1 cellular context compared by ENCODE assay signal in the genomic region with DNA sequence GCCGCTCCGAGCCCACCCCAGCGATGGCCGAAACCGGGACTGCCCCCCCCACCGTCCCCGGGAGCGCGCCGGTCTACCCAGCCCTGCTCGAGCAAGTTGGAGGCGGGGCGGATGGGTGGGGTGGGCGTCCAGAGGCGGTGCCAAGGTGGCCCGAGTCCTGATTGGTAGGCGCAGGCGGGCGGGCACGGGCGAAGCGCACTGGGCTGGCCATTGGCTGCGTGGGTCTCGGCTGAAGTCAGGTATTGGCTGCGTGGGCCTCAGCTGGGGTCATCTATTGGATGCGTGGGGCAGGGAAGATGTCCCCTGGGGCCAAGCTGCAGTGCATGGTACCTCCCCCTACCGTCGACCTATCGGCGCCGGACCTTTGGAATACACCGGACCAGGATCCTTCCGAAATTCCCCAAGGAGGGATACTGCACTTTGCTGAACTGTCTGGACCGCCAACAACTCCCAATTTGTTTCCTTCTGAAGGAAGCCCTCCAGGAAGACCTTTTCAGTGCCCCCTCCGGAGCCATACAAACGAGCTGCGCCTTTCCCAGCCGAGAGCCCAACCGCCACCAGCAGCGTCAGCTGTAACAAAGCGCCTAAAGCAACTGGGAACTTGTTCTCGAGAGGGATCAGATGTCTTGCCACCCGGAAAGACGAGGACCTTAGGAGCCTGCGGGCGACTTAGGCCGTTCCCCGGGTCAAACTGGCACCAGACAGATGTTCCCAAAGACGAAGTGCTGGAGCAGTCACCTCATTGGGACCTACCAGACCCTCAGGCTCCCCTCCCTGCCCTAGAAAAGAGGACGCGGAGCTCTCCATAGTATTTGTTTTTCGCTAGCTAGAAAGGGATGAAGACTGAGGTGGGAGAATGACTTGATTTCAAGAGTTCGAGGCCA.
TF ChIP-seq lines count a peak whose summit lies in the region.

A gene with protein sequence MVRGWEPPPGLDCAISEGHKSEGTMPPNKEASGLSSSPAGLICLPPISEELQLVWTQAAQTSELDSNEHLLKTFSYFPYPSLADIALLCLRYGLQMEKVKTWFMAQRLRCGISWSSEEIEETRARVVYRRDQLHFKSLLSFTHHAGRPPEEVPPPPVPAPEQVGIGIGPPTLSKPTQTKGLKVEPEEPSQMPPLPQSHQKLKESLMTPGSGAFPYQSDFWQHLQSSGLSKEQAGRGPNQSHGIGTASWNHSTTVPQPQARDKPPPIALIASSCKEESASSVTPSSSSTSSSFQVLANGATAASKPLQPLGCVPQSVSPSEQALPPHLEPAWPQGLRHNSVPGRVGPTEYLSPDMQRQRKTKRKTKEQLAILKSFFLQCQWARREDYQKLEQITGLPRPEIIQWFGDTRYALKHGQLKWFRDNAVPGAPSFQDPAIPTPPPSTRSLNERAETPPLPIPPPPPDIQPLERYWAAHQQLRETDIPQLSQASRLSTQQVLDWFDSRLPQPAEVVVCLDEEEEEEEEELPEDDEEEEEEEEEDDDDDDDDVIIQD (minus strand): TSS at position 113 of the 884 bp plus-strand sequence. CDS start 180 bp downstream, outside the sequence.

TF ChIP-seq in K562, 482 proteins besides CTCF, POLR2A, EP300 and RAD21 (continued from another document and continues in another):
- TF ChIP-seq, protein P1, sequence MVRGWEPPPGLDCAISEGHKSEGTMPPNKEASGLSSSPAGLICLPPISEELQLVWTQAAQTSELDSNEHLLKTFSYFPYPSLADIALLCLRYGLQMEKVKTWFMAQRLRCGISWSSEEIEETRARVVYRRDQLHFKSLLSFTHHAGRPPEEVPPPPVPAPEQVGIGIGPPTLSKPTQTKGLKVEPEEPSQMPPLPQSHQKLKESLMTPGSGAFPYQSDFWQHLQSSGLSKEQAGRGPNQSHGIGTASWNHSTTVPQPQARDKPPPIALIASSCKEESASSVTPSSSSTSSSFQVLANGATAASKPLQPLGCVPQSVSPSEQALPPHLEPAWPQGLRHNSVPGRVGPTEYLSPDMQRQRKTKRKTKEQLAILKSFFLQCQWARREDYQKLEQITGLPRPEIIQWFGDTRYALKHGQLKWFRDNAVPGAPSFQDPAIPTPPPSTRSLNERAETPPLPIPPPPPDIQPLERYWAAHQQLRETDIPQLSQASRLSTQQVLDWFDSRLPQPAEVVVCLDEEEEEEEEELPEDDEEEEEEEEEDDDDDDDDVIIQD (CRISPR knock-in tag; IDR thresholded peaks at IDR 0.05): no peak
- TF ChIP-seq, protein P2, sequence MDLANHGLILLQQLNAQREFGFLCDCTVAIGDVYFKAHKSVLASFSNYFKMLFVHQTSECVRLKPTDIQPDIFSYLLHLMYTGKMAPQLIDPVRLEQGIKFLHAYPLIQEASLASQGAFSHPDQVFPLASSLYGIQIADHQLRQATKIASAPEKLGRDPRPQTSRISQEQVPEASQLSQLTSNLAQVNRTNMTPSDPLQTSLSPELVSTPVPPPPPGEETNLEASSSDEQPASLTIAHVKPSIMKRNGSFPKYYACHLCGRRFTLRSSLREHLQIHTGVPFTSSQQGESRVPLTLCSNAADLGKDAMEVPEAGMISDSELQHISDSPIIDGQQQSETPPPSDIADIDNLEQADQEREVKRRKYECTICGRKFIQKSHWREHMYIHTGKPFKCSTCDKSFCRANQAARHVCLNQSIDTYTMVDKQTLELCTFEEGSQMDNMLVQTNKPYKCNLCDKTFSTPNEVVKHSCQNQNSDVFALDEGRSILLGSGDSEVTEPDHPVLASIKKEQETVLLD (IDR thresholded peaks at IDR 0.05): no peak
- TF ChIP-seq, protein P3, sequence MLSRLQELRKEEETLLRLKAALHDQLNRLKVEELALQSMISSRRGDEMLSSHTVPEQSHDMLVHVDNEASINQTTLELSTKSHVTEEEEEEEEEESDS (CRISPR knock-in tag; IDR thresholded peaks at IDR 0.05): no peak
- TF ChIP-seq GTF2A2 (tag; IDR thresholded peaks at IDR 0.05) (no peak), HMG20A (CRISPR knock-in tag; conservative IDR thresholded peaks at IDR 0.05) (no peak), HDGF (IDR thresholded peaks at IDR 0.05) (no peak), SIN3A (IDR thresholded peaks at IDR 0.05; ENCODE audit: borderline replicate concordance in 2 of 2, control insufficient read depth in 1 of 2, low read depth in 2 of 2, low read length in 2 of 2) (peak in 1 of 2 experiments; percentile 48; a peak in 1 of 4 replicates), CCNT2 (IDR thresholded peaks at IDR 0.05; ENCODE audit: borderline replicate concordance, extremely low read depth, insufficient read length, low read depth, low read length) (peak; percentile 72), MAZ (CRISPR knock-in tag; conservative IDR thresholded peaks at IDR 0.05 in 1 of 2, IDR thresholded peaks at IDR 0.05 in 1 of 2) (peak in 1 of 2 experiments; percentile 45; a peak in 2 of 4 replicates), BACH1 (tag; IDR thresholded peaks at IDR 0.05) (no peak), FIP1L1 (IDR thresholded peaks at IDR 0.05; ENCODE audit: low read depth, low read length, poor library complexity, severe bottlenecking) (no peak), KHSRP (IDR thresholded peaks at IDR 0.05) (no peak), PHB2 (IDR thresholded peaks at IDR 0.05; ENCODE audit: low read depth) (no peak), ZNF717 (CRISPR knock-in tag; IDR thresholded peaks at IDR 0.05) (no peak), JUNB (CRISPR knock-in tag; conservative IDR thresholded peaks at IDR 0.05) (no peak), SNRNP70 (optimal IDR thresholded peaks at IDR 0.05; ENCODE audit: low read depth, low read length) (no peak), FOXP1 (CRISPR knock-in tag; IDR thresholded peaks at IDR 0.05) (no peak), ZNF589 (CRISPR knock-in tag; IDR thresholded peaks at IDR 0.05; ENCODE audit: low read depth) (no peak), KLF10 (CRISPR knock-in tag; IDR thresholded peaks at IDR 0.05) (no peak), SRF (CRISPR knock-in tag; IDR thresholded peaks at IDR 0.05) (no peak), HDAC8 (tag; IDR thresholded peaks at IDR 0.05) (no peak; the same call in 1 of the 2 replicates), ZNF3 (CRISPR knock-in tag; IDR thresholded peaks at IDR 0.05) (no peak), PHTF2 (CRISPR knock-in tag; IDR thresholded peaks at IDR 0.05) (no peak), ZNF57 (CRISPR knock-in tag; IDR thresholded peaks at IDR 0.05) (no peak), TRIM28 (IDR thresholded peaks at IDR 0.05) (no peak), MEF2D (tag; conservative IDR thresholded peaks at IDR 0.05; ENCODE audit: low read depth) (no peak), TCF3 (CRISPR knock-in tag; IDR thresholded peaks at IDR 0.05) (no peak; the same call in 1 of the 2 replicates), GATAD2A (IDR thresholded peaks at IDR 0.05) (no peak), BDP1 (IDR thresholded peaks at IDR 0.05; ENCODE audit: insufficient read depth, insufficient read length) (no peak)
- TF ChIP-seq, protein P4, sequence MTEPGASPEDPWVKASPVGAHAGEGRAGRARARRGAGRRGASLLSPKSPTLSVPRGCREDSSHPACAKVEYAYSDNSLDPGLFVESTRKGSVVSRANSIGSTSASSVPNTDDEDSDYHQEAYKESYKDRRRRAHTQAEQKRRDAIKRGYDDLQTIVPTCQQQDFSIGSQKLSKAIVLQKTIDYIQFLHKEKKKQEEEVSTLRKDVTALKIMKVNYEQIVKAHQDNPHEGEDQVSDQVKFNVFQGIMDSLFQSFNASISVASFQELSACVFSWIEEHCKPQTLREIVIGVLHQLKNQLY (CRISPR knock-in tag; conservative IDR thresholded peaks at IDR 0.05): no peak
- TF ChIP-seq, protein P5, sequence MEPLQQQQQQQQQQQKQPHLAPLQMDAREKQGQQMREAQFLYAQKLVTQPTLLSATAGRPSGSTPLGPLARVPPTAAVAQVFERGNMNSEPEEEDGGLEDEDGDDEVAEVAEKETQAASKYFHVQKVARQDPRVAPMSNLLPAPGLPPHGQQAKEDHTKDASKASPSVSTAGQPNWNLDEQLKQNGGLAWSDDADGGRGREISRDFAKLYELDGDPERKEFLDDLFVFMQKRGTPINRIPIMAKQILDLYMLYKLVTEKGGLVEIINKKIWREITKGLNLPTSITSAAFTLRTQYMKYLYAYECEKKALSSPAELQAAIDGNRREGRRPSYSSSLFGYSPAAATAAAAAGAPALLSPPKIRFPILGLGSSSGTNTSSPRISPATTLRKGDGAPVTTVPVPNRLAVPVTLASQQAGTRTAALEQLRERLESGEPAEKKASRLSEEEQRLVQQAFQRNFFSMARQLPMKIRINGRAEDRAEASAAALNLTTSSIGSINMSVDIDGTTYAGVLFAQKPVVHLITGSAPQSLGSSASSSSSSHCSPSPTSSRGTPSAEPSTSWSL (CRISPR knock-in tag; IDR thresholded peaks at IDR 0.05; ENCODE audit: borderline replicate concordance): no peak
- TF ChIP-seq, protein P6, sequence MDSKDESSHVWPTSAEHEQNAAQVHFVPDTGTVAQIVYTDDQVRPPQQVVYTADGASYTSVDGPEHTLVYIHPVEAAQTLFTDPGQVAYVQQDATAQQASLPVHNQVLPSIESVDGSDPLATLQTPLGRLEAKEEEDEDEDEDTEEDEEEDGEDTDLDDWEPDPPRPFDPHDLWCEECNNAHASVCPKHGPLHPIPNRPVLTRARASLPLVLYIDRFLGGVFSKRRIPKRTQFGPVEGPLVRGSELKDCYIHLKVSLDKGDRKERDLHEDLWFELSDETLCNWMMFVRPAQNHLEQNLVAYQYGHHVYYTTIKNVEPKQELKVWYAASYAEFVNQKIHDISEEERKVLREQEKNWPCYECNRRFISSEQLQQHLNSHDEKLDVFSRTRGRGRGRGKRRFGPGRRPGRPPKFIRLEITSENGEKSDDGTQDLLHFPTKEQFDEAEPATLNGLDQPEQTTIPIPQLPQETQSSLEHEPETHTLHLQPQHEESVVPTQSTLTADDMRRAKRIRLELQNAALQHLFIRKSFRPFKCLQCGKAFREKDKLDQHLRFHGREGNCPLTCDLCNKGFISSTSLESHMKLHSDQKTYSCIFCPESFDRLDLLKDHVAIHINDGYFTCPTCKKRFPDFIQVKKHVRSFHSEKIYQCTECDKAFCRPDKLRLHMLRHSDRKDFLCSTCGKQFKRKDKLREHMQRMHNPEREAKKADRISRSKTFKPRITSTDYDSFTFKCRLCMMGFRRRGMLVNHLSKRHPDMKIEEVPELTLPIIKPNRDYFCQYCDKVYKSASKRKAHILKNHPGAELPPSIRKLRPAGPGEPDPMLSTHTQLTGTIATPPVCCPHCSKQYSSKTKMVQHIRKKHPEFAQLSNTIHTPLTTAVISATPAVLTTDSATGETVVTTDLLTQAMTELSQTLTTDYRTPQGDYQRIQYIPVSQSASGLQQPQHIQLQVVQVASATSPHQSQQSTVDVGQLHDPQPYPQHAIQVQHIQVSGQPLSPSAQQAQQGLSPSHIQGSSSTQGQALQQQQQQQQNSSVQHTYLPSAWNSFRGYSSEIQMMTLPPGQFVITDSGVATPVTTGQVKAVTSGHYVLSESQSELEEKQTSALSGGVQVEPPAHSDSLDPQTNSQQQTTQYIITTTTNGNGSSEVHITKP (IDR thresholded peaks at IDR 0.05; ENCODE audit: partially characterized antibody): peak; percentile 63
- TF ChIP-seq, protein P7, sequence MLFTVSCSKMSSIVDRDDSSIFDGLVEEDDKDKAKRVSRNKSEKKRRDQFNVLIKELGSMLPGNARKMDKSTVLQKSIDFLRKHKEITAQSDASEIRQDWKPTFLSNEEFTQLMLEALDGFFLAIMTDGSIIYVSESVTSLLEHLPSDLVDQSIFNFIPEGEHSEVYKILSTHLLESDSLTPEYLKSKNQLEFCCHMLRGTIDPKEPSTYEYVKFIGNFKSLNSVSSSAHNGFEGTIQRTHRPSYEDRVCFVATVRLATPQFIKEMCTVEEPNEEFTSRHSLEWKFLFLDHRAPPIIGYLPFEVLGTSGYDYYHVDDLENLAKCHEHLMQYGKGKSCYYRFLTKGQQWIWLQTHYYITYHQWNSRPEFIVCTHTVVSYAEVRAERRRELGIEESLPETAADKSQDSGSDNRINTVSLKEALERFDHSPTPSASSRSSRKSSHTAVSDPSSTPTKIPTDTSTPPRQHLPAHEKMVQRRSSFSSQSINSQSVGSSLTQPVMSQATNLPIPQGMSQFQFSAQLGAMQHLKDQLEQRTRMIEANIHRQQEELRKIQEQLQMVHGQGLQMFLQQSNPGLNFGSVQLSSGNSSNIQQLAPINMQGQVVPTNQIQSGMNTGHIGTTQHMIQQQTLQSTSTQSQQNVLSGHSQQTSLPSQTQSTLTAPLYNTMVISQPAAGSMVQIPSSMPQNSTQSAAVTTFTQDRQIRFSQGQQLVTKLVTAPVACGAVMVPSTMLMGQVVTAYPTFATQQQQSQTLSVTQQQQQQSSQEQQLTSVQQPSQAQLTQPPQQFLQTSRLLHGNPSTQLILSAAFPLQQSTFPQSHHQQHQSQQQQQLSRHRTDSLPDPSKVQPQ (CRISPR knock-in tag; IDR thresholded peaks at IDR 0.05; ENCODE audit: borderline replicate concordance): no peak
- TF ChIP-seq, protein P8, sequence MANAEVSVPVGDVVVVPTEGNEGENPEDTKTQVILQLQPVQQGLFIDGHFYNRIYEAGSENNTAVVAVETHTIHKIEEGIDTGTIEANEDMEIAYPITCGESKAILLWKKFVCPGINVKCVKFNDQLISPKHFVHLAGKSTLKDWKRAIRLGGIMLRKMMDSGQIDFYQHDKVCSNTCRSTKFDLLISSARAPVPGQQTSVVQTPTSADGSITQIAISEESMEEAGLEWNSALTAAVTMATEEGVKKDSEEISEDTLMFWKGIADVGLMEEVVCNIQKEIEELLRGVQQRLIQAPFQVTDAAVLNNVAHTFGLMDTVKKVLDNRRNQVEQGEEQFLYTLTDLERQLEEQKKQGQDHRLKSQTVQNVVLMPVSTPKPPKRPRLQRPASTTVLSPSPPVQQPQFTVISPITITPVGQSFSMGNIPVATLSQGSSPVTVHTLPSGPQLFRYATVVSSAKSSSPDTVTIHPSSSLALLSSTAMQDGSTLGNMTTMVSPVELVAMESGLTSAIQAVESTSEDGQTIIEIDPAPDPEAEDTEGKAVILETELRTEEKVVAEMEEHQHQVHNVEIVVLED (CRISPR knock-in tag; IDR thresholded peaks at IDR 0.05): no peak
